ENCODE assay signal across 1 cellular context in genomic region chr5:109743041-109743531, GRCh38.
TF ChIP-seq lines count a peak whose summit lies in the region.

No MANE protein-coding gene starts in this region.

TF ChIP-seq in HepG2, 621 proteins besides CTCF, POLR2A, EP300 and RAD21:
- TF ChIP-seq HNRNPLL (IDR thresholded peaks at IDR 0.05; ENCODE audit: low read depth, low read length, poor library complexity, severe bottlenecking) (no peak), SMAD1 (CRISPR knock-in tag; IDR thresholded peaks at IDR 0.05; ENCODE audit: borderline replicate concordance, low read depth) (no peak), PHB2 (IDR thresholded peaks at IDR 0.05; ENCODE audit: partially characterized antibody) (no peak), ZFP1 (CRISPR knock-in tag; IDR thresholded peaks at IDR 0.05) (no peak), IRF2 (CRISPR knock-in tag; IDR thresholded peaks at IDR 0.05) (no peak), RFX5 (IDR thresholded peaks at IDR 0.05; ENCODE audit: low read depth, low read length) (no peak), ZNF44 (CRISPR knock-in tag; IDR thresholded peaks at IDR 0.05) (no peak), ZNF251 (CRISPR knock-in tag; IDR thresholded peaks at IDR 0.05) (no peak), ZNF530 (CRISPR knock-in tag; IDR thresholded peaks at IDR 0.05; ENCODE audit: low read depth) (no peak), TFAP4 (IDR thresholded peaks at IDR 0.05; ENCODE audit: borderline replicate concordance, low read depth) (no peak)
